In genomic region chr16:3295209-3295608, GRCh38 we compare ENCODE assay signal across 23 cellular contexts. TPM values are rescaled to one million over a fixed set of nuclear protein-coding genes. Genes with fewer than 3 reads are reported as not detected.
DNase-seq lines count a peak whose midpoint lies in the region; ATAC-seq and TF ChIP-seq lines count a peak whose summit lies in the region.
"Had no signal": no experiment of that assay in that cellular context is flagged by ENCODE, and none has a peak within 500 bp of the region (broad histone marks: within the 10 kb centered on the region; RNA-seq: fewer than 3 reads in every experiment).

No MANE protein-coding gene starts in this region.

- H3K9me3 Mint-ChIP-seq in nephron progenitor cell: peaks cover 92% of the 10 kb centered on the region

- H3K27me3 Mint-ChIP-seq in nephron progenitor cell (ENCODE audit: low read depth, poor library complexity): peaks cover 5% of the 10 kb centered on the region
- H3K27me3 Mint-ChIP-seq: B cell; CD4-positive, CD25-positive, alpha-beta regulatory T cell; IgD-negative memory B cell had no signal

- DNase-seq in Right ventricle myocardium superior (no peak), cardiac septum (ENCODE audit: low spot score) (no peak), left ventricle myocardium inferior (no peak), testis (no peak), SK-N-DZ (ENCODE audit: low spot score) (no peak), nephron progenitor cell (no peak)
- DNase-seq: CD4-positive, CD25-positive, alpha-beta regulatory T cell; COR-L47; GDM1; Kasumi-1; MG63; NCI-H1092; NCI-H1436 treated with DMSO at 0.1 percent for 48 hours; NCI-H2029; NCI-H2171; NCI-H446; NCI-H69; Peyer's patch had no signal

- H3K4me1 Mint-ChIP-seq in nephron progenitor cell: no peaks in the 10 kb centered on the region

- no peaks in the 10 kb centered on the region for H3K27me3 ChIP-seq in left ventricle myocardium inferior (ENCODE audit: low read depth)
- no peaks in the 10 kb centered on the region for H3K27me3 ChIP-seq in testis
- H3K27me3 ChIP-seq: MG63, Peyer's patch had no signal

- TF ChIP-seq POLR2A in testis (IDR thresholded peaks at IDR 0.05): no peak

- TF ChIP-seq CTCF in left ventricle myocardium inferior (IDR thresholded peaks at IDR 0.05; ENCODE audit: borderline replicate concordance): no peak
- TF ChIP-seq CTCF in testis (IDR thresholded peaks at IDR 0.05): no peak
- no peak for TF ChIP-seq CTCF in nephron progenitor cell (IDR thresholded peaks at IDR 0.05)

- H3K36me3 Mint-ChIP-seq in nephron progenitor cell (ENCODE audit: low read depth): peaks cover 93% of the 10 kb centered on the region

- H3K27ac ChIP-seq in left ventricle myocardium inferior (replicated peaks) (no peak overlapping the region), testis (peak overlapping the region in 1 of 2 donors; percentile 15)
- H3K27ac ChIP-seq: HL-60, Peyer's patch, SK-N-MC had no signal

- H3K9me3 ChIP-seq in left ventricle myocardium inferior (replicated peaks): peaks cover 100% of the 10 kb centered on the region
- H3K9me3 ChIP-seq in testis: no peaks in the 10 kb centered on the region

- H3K4me3 Mint-ChIP-seq in nephron progenitor cell: no peak overlapping the region
- H3K4me3 Mint-ChIP-seq: B cell, IgD-negative memory B cell had no signal

- no peak overlapping the region for H3K27ac Mint-ChIP-seq in nephron progenitor cell
- H3K27ac Mint-ChIP-seq: B cell, IgD-negative memory B cell had no signal

- WGBS in testis, 2 donors: 33 to 57% methylated on average over 18 to 42 of the region's 45 CpGs

- H3K36me3 ChIP-seq in left ventricle myocardium inferior (peaks cover 58% of the 10 kb centered on the region), testis (ENCODE audit: low read depth, missing control alignments) (no peaks in the 10 kb centered on the region)

- peak overlapping the region; percentile 19 for H3K4me3 ChIP-seq in left ventricle myocardium inferior
- peak overlapping the region; percentile 16 to 40 for H3K4me3 ChIP-seq in testis
- H3K4me3 ChIP-seq: HAP-1, MG63, Peyer's patch, SK-N-MC had no signal

- ATAC-seq in Right ventricle myocardium superior (ENCODE audit: poor library complexity): peak; percentile 34

- H3K4me1 ChIP-seq in left ventricle myocardium inferior (peaks cover 17% of the 10 kb centered on the region), testis (no peaks in the 10 kb centered on the region)
- H3K4me1 ChIP-seq: HAP-1, Peyer's patch had no signal

- intact Hi-C loops in Right ventricle myocardium superior (cut with DNase I): no loop called here
- intact Hi-C loops in cardiac septum (cut with DNase I): no loop called here
- intact Hi-C loops in left ventricle myocardium inferior (cut with micrococcal nuclease): no loop called here
- intact Hi-C loops in testis (cut with DNase I; ENCODE audit: low total_unique reads): no loop called here

RNA-seq across cellular contexts. Expression of gene TIGD7, which starts 10.0 kb away (rescaled TPM):
- total RNA-seq in Right ventricle myocardium superior (9.4 TPM), cardiac septum (8.2 TPM), left ventricle myocardium inferior (9.7 TPM), testis (10 to 100 TPM; 17.5 to 22.6 TPM)
- polyA plus RNA-seq in testis (ENCODE audit: insufficient read depth, low read depth, low replicate concordance): 12.7 TPM
- 9.6 and 10.4 TPM in 2 replicates for polyA plus RNA-seq in SK-N-DZ (2014; cell fraction: cytosol; rRNA removed)
- 7.1 and 7.9 TPM in 2 replicates for polyA plus RNA-seq in SK-N-DZ (2014; cell fraction: nucleus; rRNA removed)

RNA-seq across cellular contexts. Expression of gene ZNF75A, which starts 10.1 kb away (rescaled TPM):
- total RNA-seq in Right ventricle myocardium superior: 16.8 TPM
- 21.3 TPM for total RNA-seq in cardiac septum
- 19.2 TPM for total RNA-seq in left ventricle myocardium inferior
- total RNA-seq in testis: 10 to 100 TPM; 50.9 to 66.3 TPM
- polyA plus RNA-seq in testis (ENCODE audit: insufficient read depth, low read depth, low replicate concordance): 29.5 TPM
- polyA plus RNA-seq in SK-N-DZ (2014; cell fraction: cytosol; rRNA removed): 30.6 and 35.1 TPM in 2 replicates
- polyA plus RNA-seq in SK-N-DZ (2014; cell fraction: nucleus; rRNA removed): 34.6 and 41.7 TPM in 2 replicates

RNA-seq across cellular contexts. Expression of gene ZNF263, which starts 11.9 kb away (rescaled TPM):
- total RNA-seq in Right ventricle myocardium superior (7.9 TPM), cardiac septum (11.3 TPM), left ventricle myocardium inferior (9.9 TPM), testis (10 to 100 TPM; 47.3 to 58.3 TPM)
- polyA plus RNA-seq in testis (ENCODE audit: insufficient read depth, low read depth, low replicate concordance): 44.7 TPM
- 84.0 and 94.6 TPM in 2 replicates for polyA plus RNA-seq in SK-N-DZ (2014; cell fraction: cytosol; rRNA removed)
- 95.6 and 96.7 TPM in 2 replicates for polyA plus RNA-seq in SK-N-DZ (2014; cell fraction: nucleus; rRNA removed)

RNA-seq across cellular contexts. Expression of gene MEFV, which starts 38.8 kb away (rescaled TPM):
- total RNA-seq in Right ventricle myocardium superior (0.78 TPM), cardiac septum (1.00 TPM), left ventricle myocardium inferior (0.49 TPM), testis (1 to 10 TPM; 5.2 to 5.7 TPM)
- polyA plus RNA-seq in testis (ENCODE audit: insufficient read depth, low read depth, low replicate concordance): 2.6 TPM
- not detected in 2 replicates for polyA plus RNA-seq in SK-N-DZ (2014; cell fraction: cytosol; rRNA removed)
- not detected in 2 replicates for polyA plus RNA-seq in SK-N-DZ (2014; cell fraction: nucleus; rRNA removed)
- total RNA-seq: CD4-positive, CD25-positive, alpha-beta regulatory T cell had no signal
- polyA plus RNA-seq: CD4-positive, CD25-positive, alpha-beta regulatory T cell; IgD-negative memory B cell had no signal
